15 cellular contexts compared by ENCODE assay signal in genomic region chr10:46545861-46546590, GRCh38. TPM values are rescaled to one million over a fixed set of nuclear protein-coding genes. Genes with fewer than 3 reads are reported as not detected.
DNase-seq lines count a peak whose midpoint lies in the region; ATAC-seq and TF ChIP-seq lines count a peak whose summit lies in the region.
"Had no signal": no experiment of that assay in that cellular context is flagged by ENCODE, and none has a peak within 500 bp of the region (broad histone marks: within the 10 kb centered on the region; RNA-seq: fewer than 3 reads in every experiment).

No MANE protein-coding gene starts in this region.

- H3K4me3 ChIP-seq in left ventricle myocardium inferior, result no peak overlapping the region
- no peak overlapping the region for H3K4me3 ChIP-seq in psoas muscle
- H3K4me3 ChIP-seq: HAP-1, SK-N-MC had no signal

- no peaks in the 10 kb centered on the region for H3K4me1 Mint-ChIP-seq in activated CD8-positive, alpha-beta T cell treated with anti-CD3 and anti-CD28 coated beads for 36 hours (ENCODE audit: low read depth)
- H3K4me1 Mint-ChIP-seq in activated CD8-positive, alpha-beta T cell treated with anti-CD3 and anti-CD28 coated beads, Interleukin-2, amount 10 ng/mL, durations not matched to agents 7 days and 5 days (ENCODE audit: low read depth), result no peaks in the 10 kb centered on the region

- peaks cover 11% of the 10 kb centered on the region for H3K27me3 Mint-ChIP-seq in activated CD8-positive, alpha-beta T cell treated with anti-CD3 and anti-CD28 coated beads for 36 hours
- peaks cover 13% of the 10 kb centered on the region for H3K27me3 Mint-ChIP-seq in activated CD8-positive, alpha-beta T cell treated with anti-CD3 and anti-CD28 coated beads, Interleukin-2, amount 10 ng/mL, durations not matched to agents 7 days and 5 days (ENCODE audit: low read depth)

- no peaks in the 10 kb centered on the region for H3K9me3 Mint-ChIP-seq in activated CD8-positive, alpha-beta T cell treated with anti-CD3 and anti-CD28 coated beads for 36 hours
- H3K9me3 Mint-ChIP-seq in activated CD8-positive, alpha-beta T cell treated with anti-CD3 and anti-CD28 coated beads, Interleukin-2, amount 10 ng/mL, durations not matched to agents 7 days and 5 days (ENCODE audit: insufficient read depth), result no peaks in the 10 kb centered on the region
- H3K9me3 Mint-ChIP-seq: activated T-helper 1 cell treated with anti-CD3 and anti-CD28 coated beads, Interleukin-12 subunit alpha, Interleukin-12 subunit beta, Interleukin-2, Interleukin-4 antibody, amounts not matched to agents 30 ng/mL and 10 ng/mL and 1 ng/mL, durations not matched to agents 14 hours and 24 hours and 36 hours; stimulated activated naive CD8-positive, alpha-beta T cell treated with anti-CD3 and anti-CD28 coated beads, Interleukin-15, Interleukin-2, amounts not matched to agents 100 ng/mL and 50 ng/mL, for 24 hours had no signal

- no peak overlapping the region for H3K4me3 Mint-ChIP-seq in activated CD8-positive, alpha-beta T cell treated with anti-CD3 and anti-CD28 coated beads for 36 hours
- no peak overlapping the region for H3K4me3 Mint-ChIP-seq in activated CD8-positive, alpha-beta T cell treated with anti-CD3 and anti-CD28 coated beads, Interleukin-2, amount 10 ng/mL, durations not matched to agents 7 days and 5 days
- H3K4me3 Mint-ChIP-seq: activated T-helper 1 cell treated with anti-CD3 and anti-CD28 coated beads, Interleukin-12 subunit alpha, Interleukin-12 subunit beta, Interleukin-2, Interleukin-4 antibody, amounts not matched to agents 30 ng/mL and 10 ng/mL and 1 ng/mL, durations not matched to agents 14 hours and 24 hours and 36 hours; stimulated activated naive CD8-positive, alpha-beta T cell treated with anti-CD3 and anti-CD28 coated beads, Interleukin-15, Interleukin-2, amounts not matched to agents 100 ng/mL and 50 ng/mL, for 24 hours had no signal

- intact Hi-C loops in activated CD8-positive, alpha-beta T cell treated with anti-CD3 and anti-CD28 coated beads for 36 hours (cut with micrococcal nuclease), result no loop called here
- intact Hi-C loops in left ventricle myocardium inferior (cut with micrococcal nuclease), result no loop called here
- intact Hi-C loops in psoas muscle (cut with DNase I), result no loop called here

- H3K36me3 Mint-ChIP-seq in activated CD8-positive, alpha-beta T cell treated with anti-CD3 and anti-CD28 coated beads for 36 hours (ENCODE audit: low read depth), result no peaks in the 10 kb centered on the region
- H3K36me3 Mint-ChIP-seq in activated CD8-positive, alpha-beta T cell treated with anti-CD3 and anti-CD28 coated beads, Interleukin-2, amount 10 ng/mL, durations not matched to agents 7 days and 5 days (ENCODE audit: low read depth), result no peaks in the 10 kb centered on the region

- H3K27me3 ChIP-seq in left ventricle myocardium inferior (ENCODE audit: low read depth) (peaks cover 98% of the 10 kb centered on the region), psoas muscle (ENCODE audit: insufficient read depth in 3 of 3, low read length in 2 of 3) (peaks cover 0 to 27% (median 2%) of the 10 kb centered on the region in 3 donors)

- H3K36me3 ChIP-seq in left ventricle myocardium inferior (no peaks in the 10 kb centered on the region), psoas muscle (ENCODE audit: insufficient read depth in 1 of 2, low read depth in 1 of 2) (no peaks in the 10 kb centered on the region)
- H3K36me3 ChIP-seq: HAP-1 had no signal

- no peaks in the 10 kb centered on the region for H3K9me3 ChIP-seq in left ventricle myocardium inferior (replicated peaks)
- no peaks in the 10 kb centered on the region for H3K9me3 ChIP-seq in psoas muscle
- H3K9me3 ChIP-seq: HAP-1 had no signal

- WGBS in psoas muscle, 3 donors, result 79 to 82% (median 81%) methylated on average over 5 of the region's 5 CpGs

- DNase-seq in activated CD8-positive, alpha-beta T cell treated with anti-CD3 and anti-CD28 coated beads for 36 hours, result peak; percentile 1
- no peak for DNase-seq in activated CD8-positive, alpha-beta T cell treated with anti-CD3 and anti-CD28 coated beads, Interleukin-2, amount 10 ng/mL, durations not matched to agents 7 days and 5 days
- peak; percentile 54 for DNase-seq in GM20000 (ENCODE audit: low spot score)
- DNase-seq in left ventricle myocardium inferior, result peak; percentile 9
- peak; percentile 3 to 32 for DNase-seq in psoas muscle
- DNase-seq in T-helper 9 cell, result no peak
- DNase-seq: ACHN, KBM-7, NCI-H226 had no signal

- POLR2A ChIA-PET in activated CD8-positive, alpha-beta T cell treated with anti-CD3 and anti-CD28 coated beads for 36 hours (lab: Charles Lee), result no interaction called here
- POLR2A ChIA-PET in activated CD8-positive, alpha-beta T cell treated with anti-CD3 and anti-CD28 coated beads, Interleukin-2, amount 10 ng/mL, durations not matched to agents 7 days and 5 days (lab: Charles Lee), result no interaction called here

- H3K27ac Mint-ChIP-seq in activated CD8-positive, alpha-beta T cell treated with anti-CD3 and anti-CD28 coated beads for 36 hours, result no peak overlapping the region
- no peak overlapping the region for H3K27ac Mint-ChIP-seq in activated CD8-positive, alpha-beta T cell treated with anti-CD3 and anti-CD28 coated beads, Interleukin-2, amount 10 ng/mL, durations not matched to agents 7 days and 5 days
- H3K27ac Mint-ChIP-seq: activated T-helper 1 cell treated with anti-CD3 and anti-CD28 coated beads, Interleukin-12 subunit alpha, Interleukin-12 subunit beta, Interleukin-2, Interleukin-4 antibody, amounts not matched to agents 30 ng/mL and 10 ng/mL and 1 ng/mL, durations not matched to agents 14 hours and 24 hours and 36 hours; stimulated activated naive CD8-positive, alpha-beta T cell treated with anti-CD3 and anti-CD28 coated beads, Interleukin-15, Interleukin-2, amounts not matched to agents 100 ng/mL and 50 ng/mL, for 24 hours had no signal

- H3K27ac ChIP-seq in left ventricle myocardium inferior (replicated peaks) (no peak overlapping the region), psoas muscle (no peak overlapping the region)
- H3K27ac ChIP-seq: SK-N-MC had no signal

- CTCF ChIA-PET in activated CD8-positive, alpha-beta T cell treated with anti-CD3 and anti-CD28 coated beads for 36 hours (lab: Charles Lee), result interaction anchor here (2.4 kb wide), 1 partner anchor 317 kb away, joined by 6 read pairs; no protein-coding TSS in a partner anchor
- CTCF ChIA-PET in activated CD8-positive, alpha-beta T cell treated with anti-CD3 and anti-CD28 coated beads, Interleukin-2, amount 10 ng/mL, durations not matched to agents 7 days and 5 days (lab: Charles Lee), result no interaction called here

- ATAC-seq in activated CD8-positive, alpha-beta T cell treated with anti-CD3 and anti-CD28 coated beads for 36 hours, result no peak
- ATAC-seq in activated CD8-positive, alpha-beta T cell treated with anti-CD3 and anti-CD28 coated beads, Interleukin-2, amount 10 ng/mL, durations not matched to agents 7 days and 5 days, result no peak
- ATAC-seq in psoas muscle, result no peak
- no peak for ATAC-seq in GM19035 (IDR thresholded peaks at IDR 0.05; ENCODE audit: unreplicated experiment)
- no peak for ATAC-seq in HG02798 (IDR thresholded peaks at IDR 0.05; ENCODE audit: poor library complexity, unreplicated experiment)

- peaks cover 3% of the 10 kb centered on the region for H3K4me1 ChIP-seq in left ventricle myocardium inferior
- no peaks in the 10 kb centered on the region for H3K4me1 ChIP-seq in psoas muscle
- H3K4me1 ChIP-seq: HAP-1 had no signal

- TF ChIP-seq CTCF in activated CD8-positive, alpha-beta T cell treated with anti-CD3 and anti-CD28 coated beads for 36 hours (IDR thresholded peaks at IDR 0.05), result no peak
- TF ChIP-seq CTCF in GM20000 (IDR thresholded peaks at IDR 0.05; ENCODE audit: extremely low read depth, missing control alignments) (no peak), left ventricle myocardium inferior (IDR thresholded peaks at IDR 0.05; ENCODE audit: borderline replicate concordance) (no peak), psoas muscle (IDR thresholded peaks at IDR 0.05) (no peak)

RNA-seq across cellular contexts. Expression of gene GPRIN2, which starts 10.4 kb away (rescaled TPM):
- total RNA-seq in activated CD8-positive, alpha-beta T cell treated with anti-CD3 and anti-CD28 coated beads for 36 hours, result not detected
- not detected for total RNA-seq in activated CD8-positive, alpha-beta T cell treated with anti-CD3 and anti-CD28 coated beads, Interleukin-2, amount 10 ng/mL, durations not matched to agents 7 days and 5 days
- total RNA-seq in left ventricle myocardium inferior (not detected), psoas muscle (not detected)
- polyA plus RNA-seq in psoas muscle, result not detected
- total RNA-seq: activated T-helper 1 cell treated with anti-CD3 and anti-CD28 coated beads, Interleukin-12 subunit alpha, Interleukin-12 subunit beta, Interleukin-2, Interleukin-4 antibody, amounts not matched to agents 30 ng/mL and 10 ng/mL and 1 ng/mL, durations not matched to agents 14 hours and 24 hours and 36 hours had no signal

RNA-seq across cellular contexts. Expression of gene SYT15, which starts 32.9 kb away (rescaled TPM):
- under 1 TPM; 0.59 to 0.98 TPM for total RNA-seq in activated CD8-positive, alpha-beta T cell treated with anti-CD3 and anti-CD28 coated beads for 36 hours
- total RNA-seq in activated CD8-positive, alpha-beta T cell treated with anti-CD3 and anti-CD28 coated beads, Interleukin-2, amount 10 ng/mL, durations not matched to agents 7 days and 5 days, result 1 to 10 TPM in 1 of 2 experiments, under 1 TPM in 1; 0.55 to 1.0 TPM
- total RNA-seq in left ventricle myocardium inferior, result 1.9 TPM
- total RNA-seq in psoas muscle, result 1 to 10 TPM; 1.7 to 2.8 (median 2.5) TPM
- under 1 TPM; 0.18 to 0.98 (median 0.80) TPM for polyA plus RNA-seq in psoas muscle

Comparison
In these comparisons a context has a peak if more than half of its experiments do, and no peak if none do; other contexts are left out.
1. DNase-seq: peak in activated CD8-positive, alpha-beta T cell treated with anti-CD3 and anti-CD28 coated beads for 36 hours (single experiment), GM20000 (single experiment), left ventricle myocardium inferior (single experiment) and psoas muscle (2 of 2); none in activated CD8-positive, alpha-beta T cell treated with anti-CD3 and anti-CD28 coated beads, Interleukin-2, amount 10 ng/mL, durations not matched to agents 7 days and 5 days (single experiment) and T-helper 9 cell (single experiment).